ENCODE assay signal across 8 cellular contexts in the genomic region with DNA sequence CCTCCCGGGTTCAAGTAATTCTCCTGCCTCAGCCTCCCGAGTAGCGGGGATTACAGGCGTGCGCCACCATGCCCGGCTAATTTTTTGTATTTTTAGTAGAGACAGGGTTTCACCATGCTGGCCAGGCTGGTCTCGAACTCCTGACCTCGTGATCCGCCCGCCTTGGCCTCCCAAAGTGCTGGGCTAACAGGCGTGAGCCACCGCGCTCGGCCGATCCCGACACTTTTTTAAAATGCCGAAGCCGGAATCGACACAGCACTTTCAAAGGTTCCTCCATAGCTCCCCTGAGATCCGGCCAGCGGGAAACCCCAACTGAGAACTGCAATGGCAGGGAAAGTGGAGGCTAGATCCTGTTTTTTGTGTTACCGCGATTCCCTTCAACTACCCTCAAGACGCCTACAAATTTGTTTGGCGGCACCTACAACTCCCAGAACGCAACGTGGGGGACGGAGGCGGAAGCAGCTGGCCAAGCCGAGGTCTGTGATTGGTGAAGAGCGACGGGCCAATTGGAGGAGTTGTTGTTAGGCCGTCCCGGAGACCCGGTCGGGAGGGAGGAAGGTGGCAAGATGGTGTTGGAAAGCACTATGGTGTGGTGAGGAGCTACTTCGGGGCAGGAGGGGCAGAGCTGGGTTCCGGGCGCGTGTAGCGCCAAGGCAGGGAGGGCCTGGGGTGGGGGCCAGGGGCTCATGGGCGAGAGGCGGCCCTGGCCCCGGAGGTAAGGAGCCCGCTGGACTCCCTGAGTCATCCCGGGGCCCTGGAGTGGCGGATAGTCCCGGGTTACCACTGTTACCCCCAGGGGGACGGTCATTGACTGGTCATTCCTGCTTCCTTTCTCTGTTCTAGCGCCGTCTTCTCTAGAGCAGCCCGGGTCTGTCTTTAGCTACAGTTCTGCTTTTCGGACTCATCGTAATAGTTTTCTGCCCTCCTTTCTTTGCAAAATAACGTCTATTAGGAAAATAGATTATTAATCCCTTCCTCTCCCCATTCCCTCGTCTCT. TPM values are rescaled to one million over a fixed set of nuclear protein-coding genes. Genes with fewer than 3 reads are reported as not detected.
DNase-seq lines count a peak whose midpoint lies in the region; ATAC-seq and TF ChIP-seq lines count a peak whose summit lies in the region.

A gene (plus strand): TSS at position 518 of the 997 bp plus-strand sequence. CDS start 49 bp downstream, at position 567.

- H3K9me3 Mint-ChIP-seq in nephron progenitor cell, result peaks cover 4% of the 10 kb centered on the region
- no peaks in the 10 kb centered on the region for H3K9me3 Mint-ChIP-seq in stimulated activated naive CD8-positive, alpha-beta T cell treated with anti-CD3 and anti-CD28 coated beads, Interleukin-15, amount 100 ng/mL, for 72 hours

- no peaks in the 10 kb centered on the region for H3K27me3 ChIP-seq in H7 (ENCODE audit: control insufficient read depth, insufficient read depth, low read length)
- H3K27me3 ChIP-seq in MG63, result no peaks in the 10 kb centered on the region

- peak within 1 kb of the TSS; percentile 90 for H3K4me3 Mint-ChIP-seq in nephron progenitor cell
- peak within 1 kb of the TSS; percentile 81 to 99 for H3K4me3 Mint-ChIP-seq in stimulated activated naive CD8-positive, alpha-beta T cell treated with anti-CD3 and anti-CD28 coated beads, Interleukin-15, amount 100 ng/mL, for 72 hours

- H3K4me3 ChIP-seq in H7 (ENCODE audit: insufficient read depth, low read depth, low read length) (peak within 1 kb of the TSS; percentile 94), MG63 (peak within 1 kb of the TSS; percentile 85)

- no peak for TF ChIP-seq CTCF in nephron progenitor cell (IDR thresholded peaks at IDR 0.05)

- no peaks in the 10 kb centered on the region for H3K9me3 ChIP-seq in MG63

- H3K36me3 ChIP-seq in H7 (replicated peaks; ENCODE audit: control insufficient read depth, insufficient read depth, low read length) (peaks cover 3% of the 10 kb centered on the region), MG63 (peaks cover 37% of the 10 kb centered on the region)

- H3K4me1 Mint-ChIP-seq in nephron progenitor cell, result peaks cover 17% of the 10 kb centered on the region
- H3K4me1 Mint-ChIP-seq in stimulated activated naive CD8-positive, alpha-beta T cell treated with anti-CD3 and anti-CD28 coated beads, Interleukin-15, amount 100 ng/mL, for 72 hours, result peaks cover 30% of the 10 kb centered on the region

- peaks cover 23% of the 10 kb centered on the region for H3K36me3 Mint-ChIP-seq in nephron progenitor cell (ENCODE audit: low read depth)

- DNase-seq in ELF-1 (ENCODE audit: low read depth, low spot score) (peak; percentile 99), H7 (peak; percentile 98), MG63 (peak; percentile 97), SHP77 treated with DMSO at 0.1 percent for 48 hours (lab: John Stamatoyannopoulos, UW) (peak; percentile 100), fibroblast of the conjunctiva (ENCODE audit: low read depth) (peak; percentile 95), nephron progenitor cell (peak; percentile 82)
- peak; percentile 96 for DNase-seq in activated effector memory CD4-positive, alpha-beta T cell treated with anti-CD3 and anti-CD28 coated beads, Interleukin-2, amount 50 U/mL, for 16 hours
- peak; percentile 87 to 94 for DNase-seq in stimulated activated naive CD8-positive, alpha-beta T cell treated with anti-CD3 and anti-CD28 coated beads, Interleukin-15, amount 100 ng/mL, for 72 hours

- ATAC-seq in stimulated activated naive CD8-positive, alpha-beta T cell treated with anti-CD3 and anti-CD28 coated beads, Interleukin-15, amount 100 ng/mL, for 72 hours, result peak; percentile 98

- H3K27me3 Mint-ChIP-seq in nephron progenitor cell (ENCODE audit: low read depth, poor library complexity), result peaks cover 3% of the 10 kb centered on the region
- no peaks in the 10 kb centered on the region for H3K27me3 Mint-ChIP-seq in stimulated activated naive CD8-positive, alpha-beta T cell treated with anti-CD3 and anti-CD28 coated beads, Interleukin-15, amount 100 ng/mL, for 72 hours

- H3K27ac Mint-ChIP-seq in nephron progenitor cell, result peak within 1 kb of the TSS; percentile 98
- peak within 1 kb of the TSS; percentile 96 to 99 for H3K27ac Mint-ChIP-seq in stimulated activated naive CD8-positive, alpha-beta T cell treated with anti-CD3 and anti-CD28 coated beads, Interleukin-15, amount 100 ng/mL, for 72 hours

RNA-seq across cellular contexts. Expression of the gene that starts here (rescaled TPM):
- 373 and 381 TPM in 2 replicates for total RNA-seq in H7 (2014; rRNA removed; shearing (Covaris generic))
- 225 and 311 TPM in 2 replicates for total RNA-seq in MG63 (2014; rRNA removed; shearing (Covaris generic); ENCODE audit: low replicate concordance)

Comparison
In these comparisons a context has a peak if more than half of its experiments do, and no peak if none do; other contexts are left out.
1. Peak in every context shown above with its lines: DNase-seq, ATAC-seq and H3K4me3 ChIP-seq.